16 cellular contexts compared by ENCODE assay signal in genomic region chr10:13779748-13780147, GRCh38.
DNase-seq lines count a peak whose midpoint lies in the region; ATAC-seq and TF ChIP-seq lines count a peak whose summit lies in the region.
"Had no signal": no experiment of that assay in that cellular context is flagged by ENCODE, and none has a peak within 500 bp of the region (broad histone marks: within the 10 kb centered on the region; RNA-seq: fewer than 3 reads in every experiment).

No MANE protein-coding gene starts in this region.

- no peaks in the 10 kb centered on the region for H3K36me3 ChIP-seq in mammary epithelial cell (ENCODE audit: insufficient read depth, low read length)
- H3K36me3 ChIP-seq: BLaER1 treated with 17β-estradiol and CSF1 and Interleukin-3, amounts not matched to agents 10 nM and 100 nM; HAP-1 had no signal

- no peaks in the 10 kb centered on the region for H3K36me3 Mint-ChIP-seq in activated B cell treated with CpG ODN at 0.5 μM for 24 hours (ENCODE audit: low read depth)
- no peaks in the 10 kb centered on the region for H3K36me3 Mint-ChIP-seq in naive B cell
- H3K36me3 Mint-ChIP-seq in stimulated activated naive B cell treated with anti-CD40 and anti-IgM and Interleukin-4, amounts not matched to agents 10 μg/mL and 1 μg/mL and 100 μg/mL, for 72 hours: peaks cover 0 to 1% of the 10 kb centered on the region in 2 donors
- H3K36me3 Mint-ChIP-seq: CD8-positive, alpha-beta T cell had no signal

- no peak overlapping the region for H3K4me3 ChIP-seq in mammary epithelial cell (replicated peaks in 1 of 3; ENCODE audit: insufficient read depth in 1 of 3, low read depth in 2 of 3, low read length in 3 of 3)
- H3K4me3 ChIP-seq: BLaER1 treated with 17β-estradiol and CSF1 and Interleukin-3, amounts not matched to agents 10 nM and 100 nM; GM23248; HAP-1 had no signal

- peaks cover 65% of the 10 kb centered on the region for H3K4me1 Mint-ChIP-seq in activated B cell treated with CpG ODN at 0.5 μM for 24 hours
- H3K4me1 Mint-ChIP-seq in naive B cell: peaks cover 10 to 66% (median 30%) of the 10 kb centered on the region in 3 donors
- H3K4me1 Mint-ChIP-seq in stimulated activated naive B cell treated with anti-CD40 and anti-IgM and Interleukin-4, amounts not matched to agents 10 μg/mL and 1 μg/mL and 100 μg/mL, for 72 hours: peaks cover 22 to 46% of the 10 kb centered on the region in 2 donors

- H3K27me3 ChIP-seq in mammary epithelial cell (ENCODE audit: insufficient read depth, low read length): no peaks in the 10 kb centered on the region
- H3K27me3 ChIP-seq: BLaER1 treated with 17β-estradiol and CSF1 and Interleukin-3, amounts not matched to agents 10 nM and 100 nM had no signal

- no peak overlapping the region for H3K4me3 Mint-ChIP-seq in activated B cell treated with CpG ODN at 0.5 μM for 24 hours
- peak overlapping the region in 3 of 8 donors; percentile 41 to 78 (median 44) for H3K4me3 Mint-ChIP-seq in naive B cell
- peak overlapping the region in 1 of 2 donors; percentile 21 for H3K4me3 Mint-ChIP-seq in stimulated activated naive B cell treated with anti-CD40 and anti-IgM and Interleukin-4, amounts not matched to agents 10 μg/mL and 1 μg/mL and 100 μg/mL, for 72 hours
- H3K4me3 Mint-ChIP-seq: CD8-positive, alpha-beta T cell had no signal

- WGBS in mammary epithelial cell (ENCODE audit: low coverage, missing lambda C conversion rate): 78% methylated on average over 6 of the region's 6 CpGs

- no peak overlapping the region for H2AFZ ChIP-seq in mammary epithelial cell (ENCODE audit: low read depth, low read length)
- H2AFZ ChIP-seq: GM23248 had no signal

- intact Hi-C loops in activated B cell treated with CpG ODN at 0.5 μM for 24 hours (cut with micrococcal nuclease): loop anchor here (1.0 to 10.0 kb wide), 6 partner anchors 8 to 1325 kb away; no protein-coding TSS in a partner anchor
- intact Hi-C loops in mammary epithelial cell (cut with micrococcal nuclease): loop anchor here (10.0 kb wide), 1 partner anchor 215 kb away; no protein-coding TSS in a partner anchor

- no peaks in the 10 kb centered on the region for H3K9me3 ChIP-seq in mammary epithelial cell (replicated peaks; ENCODE audit: insufficient read depth, low read length)
- H3K9me3 ChIP-seq: HAP-1 had no signal

- H4K20me1 ChIP-seq in mammary epithelial cell (ENCODE audit: insufficient read depth, low read length): no peaks in the 10 kb centered on the region
- H4K20me1 ChIP-seq: BLaER1 treated with 17β-estradiol and CSF1 and Interleukin-3, amounts not matched to agents 10 nM and 100 nM had no signal

- in situ Hi-C loops in mammary epithelial cell (cut with MboI; ENCODE audit: low sequenced_read_pairs in 2 of 2): loop anchor here (5.0 to 25.0 kb wide), 4 partner anchors 127 to 1033 kb away; no protein-coding TSS in a partner anchor

- H3K27me3 Mint-ChIP-seq in activated B cell treated with CpG ODN at 0.5 μM for 24 hours (peaks cover 9% of the 10 kb centered on the region), naive B cell (peaks cover 7 to 8% (median 8%) of the 10 kb centered on the region in 3 donors)
- peaks cover 6 to 9% of the 10 kb centered on the region in 2 donors for H3K27me3 Mint-ChIP-seq in stimulated activated naive B cell treated with anti-CD40 and anti-IgM and Interleukin-4, amounts not matched to agents 10 μg/mL and 1 μg/mL and 100 μg/mL, for 72 hours

- H3K4me2 ChIP-seq in mammary epithelial cell (ENCODE audit: insufficient read depth, low read depth, low read length): no peak overlapping the region
- H3K4me2 ChIP-seq: BLaER1 treated with 17β-estradiol and CSF1 and Interleukin-3, amounts not matched to agents 10 nM and 100 nM had no signal

- no peaks in the 10 kb centered on the region for H3K9me3 Mint-ChIP-seq in activated B cell treated with CpG ODN at 0.5 μM for 24 hours
- H3K9me3 Mint-ChIP-seq in naive B cell: no peaks in the 10 kb centered on the region
- H3K9me3 Mint-ChIP-seq in stimulated activated naive B cell treated with anti-CD40 and anti-IgM and Interleukin-4, amounts not matched to agents 10 μg/mL and 1 μg/mL and 100 μg/mL, for 72 hours: no peaks in the 10 kb centered on the region
- H3K9me3 Mint-ChIP-seq: CD8-positive, alpha-beta T cell had no signal

- no peak overlapping the region for H3K9ac ChIP-seq in mammary epithelial cell (ENCODE audit: insufficient read depth, low read length)
- H3K9ac ChIP-seq: BLaER1 treated with 17β-estradiol and CSF1 and Interleukin-3, amounts not matched to agents 10 nM and 100 nM; GM23248 had no signal

- peak; percentile 14 for DNase-seq in COLO829 (ENCODE audit: low spot score)
- DNase-seq in activated B cell treated with CpG ODN at 0.5 μM for 24 hours: no peak
- DNase-seq in naive B cell: no peak
- no peak for DNase-seq in stimulated activated naive B cell treated with anti-CD40 and anti-IgM and Interleukin-4, amounts not matched to agents 10 μg/mL and 1 μg/mL and 100 μg/mL, for 72 hours
- no peak for DNase-seq in activated CD4-positive, alpha-beta T cell treated with anti-CD3 and anti-CD28 coated beads for 4 hours
- no peak for DNase-seq in Kasumi-1 (lab: John Stamatoyannopoulos, UW)
- no peak for DNase-seq in mammary epithelial cell
- DNase-seq: 8988T; CD8-positive, alpha-beta T cell; COR-L47; DMS 273 treated with DMSO at 0.1 percent for 48 hours; DMS53; DND-41; GM23248 had no signal

- H3K27ac Mint-ChIP-seq in activated B cell treated with CpG ODN at 0.5 μM for 24 hours: peak overlapping the region; percentile 50
- H3K27ac Mint-ChIP-seq in naive B cell: peak overlapping the region in 4 of 6 donors; percentile 59 to 84 (median 78)
- H3K27ac Mint-ChIP-seq in stimulated activated naive B cell treated with anti-CD40 and anti-IgM and Interleukin-4, amounts not matched to agents 10 μg/mL and 1 μg/mL and 100 μg/mL, for 72 hours: peak overlapping the region; percentile 77
- H3K27ac Mint-ChIP-seq: CD8-positive, alpha-beta T cell had no signal

- BruUV-seq in mammary epithelial cell (replicated peaks; lab: Mats Ljungman, UMichigan): no TSS peak

- no peak overlapping the region for H3K27ac ChIP-seq in mammary epithelial cell (ENCODE audit: insufficient read depth, low read depth, low read length)
- H3K27ac ChIP-seq: BLaER1 treated with 17β-estradiol and CSF1 and Interleukin-3, amounts not matched to agents 10 nM and 100 nM; GM23248 had no signal

- dilution Hi-C loops in mammary epithelial cell (cut with HindIII; ENCODE audit: low sequenced_read_pairs): no loop called here

- no peaks in the 10 kb centered on the region for H3K79me2 ChIP-seq in mammary epithelial cell (ENCODE audit: insufficient read depth, low read length)

- ATAC-seq in activated B cell treated with CpG ODN at 0.5 μM for 24 hours (ENCODE audit: low read depth) (no peak), naive B cell (ENCODE audit: low read depth in 2 of 2) (no peak)
- ATAC-seq in stimulated activated naive B cell treated with anti-CD40 and anti-IgM and Interleukin-4, amounts not matched to agents 10 μg/mL and 1 μg/mL and 100 μg/mL, for 72 hours (replicated peaks): peak in 1 of 2 donors; percentile 19
- ATAC-seq: CD8-positive, alpha-beta T cell had no signal

- CTCF ChIA-PET in activated B cell treated with CpG ODN at 0.5 μM for 24 hours (lab: Charles Lee): interaction anchor here (0.6 to 1.0 kb wide), 4 partner anchors 120 to 1360 kb away, joined by 3 to 6 read pairs (median 3); no protein-coding TSS in a partner anchor
- CTCF ChIA-PET in mammary epithelial cell (lab: Charles Lee; ENCODE audit: low non-redundant PET): no interaction called here

- H3K4me1 ChIP-seq in mammary epithelial cell (ENCODE audit: insufficient read depth, low read length): peaks cover 27% of the 10 kb centered on the region
- H3K4me1 ChIP-seq: HAP-1 had no signal

- POLR2A ChIA-PET in activated B cell treated with CpG ODN at 0.5 μM for 24 hours (lab: Charles Lee): interaction anchor here (0.7 kb wide), 1 partner anchor 67 kb away, joined by 3 read pairs; no protein-coding TSS in a partner anchor

- TF ChIP-seq CTCF in activated B cell treated with CpG ODN at 0.5 μM for 24 hours (IDR thresholded peaks at IDR 0.05) (no peak), mammary epithelial cell (conservative IDR thresholded peaks at IDR 0.05 in 1 of 2, IDR thresholded peaks at IDR 0.05 in 1 of 2; ENCODE audit: extremely low read depth in 1 of 2, insufficient read depth in 1 of 2, low read depth in 1 of 2, low read length in 2 of 2) (no peak)
